In genomic region chr5:119270121-119270565, GRCh38 we compare ENCODE assay signal across 9 cellular contexts.
DNase-seq lines count a peak whose midpoint lies in the region; ATAC-seq, FAIRE-seq and TF ChIP-seq lines count a peak whose summit lies in the region.
"Had no signal": no experiment of that assay in that cellular context is flagged by ENCODE, and none has a peak within 500 bp of the region (broad histone marks: within the 10 kb centered on the region; RNA-seq: fewer than 3 reads in every experiment).

No MANE protein-coding gene starts in this region.

- H3K79me2 ChIP-seq in keratinocyte (ENCODE audit: control insufficient read depth, insufficient read depth, low read length) = peaks cover 9% of the 10 kb centered on the region

- peak overlapping the region; percentile 91 for H3K4me3 Mint-ChIP-seq in activated naive CD4-positive, alpha-beta T cell treated with anti-CD3 and anti-CD28 coated beads for 36 hours
- H3K4me3 Mint-ChIP-seq in T-helper 17 cell (peak overlapping the region; percentile 99), type B pancreatic cell (peak overlapping the region; percentile 97)

- no peaks in the 10 kb centered on the region for H3K36me3 ChIP-seq in keratinocyte (ENCODE audit: control insufficient read depth in 2 of 2, extremely low read depth in 1 of 2, insufficient read depth in 2 of 2, low read length in 2 of 2)

- TF ChIP-seq CTCF in keratinocyte (optimal IDR thresholded peaks at IDR 0.05 in 1 of 3, IDR thresholded peaks at IDR 0.05 in 1 of 3, conservative IDR thresholded peaks at IDR 0.05 in 1 of 3; ENCODE audit: extremely low read depth in 1 of 3, insufficient read depth in 2 of 3, low read length in 3 of 3) = no peak
- no peak for TF ChIP-seq CTCF in type B pancreatic cell (conservative IDR thresholded peaks at IDR 0.05)
- TF ChIP-seq CTCF in RWPE1 (conservative IDR thresholded peaks at IDR 0.05; ENCODE audit: low read depth) = no peak

- H3K27me3 Mint-ChIP-seq in activated naive CD4-positive, alpha-beta T cell treated with anti-CD3 and anti-CD28 coated beads for 36 hours (ENCODE audit: low read depth) = no peaks in the 10 kb centered on the region
- no peaks in the 10 kb centered on the region for H3K27me3 Mint-ChIP-seq in T-helper 17 cell
- H3K27me3 Mint-ChIP-seq in type B pancreatic cell = peaks cover 8% of the 10 kb centered on the region

- H3K27ac ChIP-seq in keratinocyte (ENCODE audit: control insufficient read depth, insufficient read depth, low read length) (no peak overlapping the region), RWPE1 (no peak overlapping the region)

- no peaks in the 10 kb centered on the region for H3K27me3 ChIP-seq in keratinocyte (ENCODE audit: control insufficient read depth, extremely low read depth, insufficient read depth, low read length)

- H2AFZ ChIP-seq in keratinocyte (ENCODE audit: control insufficient read depth, low read length) = no peak overlapping the region

- peak overlapping the region; percentile 96 for H3K4me2 ChIP-seq in keratinocyte (ENCODE audit: control insufficient read depth, extremely low read depth, insufficient read depth, low read depth, low read length)

- peak; percentile 36 for FAIRE-seq in keratinocyte (lab: Jason Lieb, UNC)

- DNase-seq in activated naive CD4-positive, alpha-beta T cell treated with anti-CD3 and anti-CD28 coated beads for 36 hours = no peak
- DNase-seq in activated naive CD4-positive, alpha-beta T cell treated with Interleukin-2 at 50 U/mL for 16 hours = no peak
- DNase-seq in T-helper 17 cell (no peak), keratinocyte (ENCODE audit: low read depth, low spot score) (no peak), type B pancreatic cell (ENCODE audit: extremely low spot score, unreplicated experiment) (no peak), RWPE1 (ENCODE audit: low spot score) (no peak)
- DNase-seq: anterior cingulate cortex had no signal

- peaks cover 27% of the 10 kb centered on the region for H3K36me3 Mint-ChIP-seq in activated naive CD4-positive, alpha-beta T cell treated with anti-CD3 and anti-CD28 coated beads for 36 hours (ENCODE audit: low read depth)
- H3K36me3 Mint-ChIP-seq in T-helper 17 cell (ENCODE audit: low read depth) (peaks cover 9% of the 10 kb centered on the region), type B pancreatic cell (no peaks in the 10 kb centered on the region)

- peaks cover 2% of the 10 kb centered on the region for H4K20me1 ChIP-seq in keratinocyte (ENCODE audit: control insufficient read depth, extremely low read depth, insufficient read depth, low read length)

- POLR2A ChIA-PET in RWPE1 (lab: Yijun Ruan, JAX; ENCODE audit: low non-redundant PET) = interaction anchor here (0.6 kb wide), 1 partner anchor 64 kb away, joined by 4 read pairs; no protein-coding TSS in a partner anchor

- H3K4me3 ChIP-seq in keratinocyte (ENCODE audit: control insufficient read depth in 2 of 3, extremely low read depth in 1 of 3, insufficient read depth in 2 of 3, low read depth in 1 of 3, low read length in 3 of 3) = no peak overlapping the region

- CTCF ChIA-PET in activated naive CD4-positive, alpha-beta T cell treated with anti-CD3 and anti-CD28 coated beads for 36 hours (lab: Charles Lee) = interaction anchor here (1.2 to 3.9 kb wide), 7 partner anchors 20 to 282 kb away, joined by 3 to 19 read pairs (median 8); partner anchors contain the start of genes DTWD2 and TNFAIP8
- CTCF ChIA-PET in RWPE1 (lab: Yijun Ruan, JAX) = interaction anchor here (0.6 to 0.7 kb wide), 4 partner anchors 63 to 282 kb away, joined by 3 to 5 read pairs (median 4); partner anchors contain the start of gene DTWD2

- intact Hi-C loops in activated naive CD4-positive, alpha-beta T cell treated with anti-CD3 and anti-CD28 coated beads for 36 hours (cut with micrococcal nuclease) = no loop called here

- no peaks in the 10 kb centered on the region for H3K9me3 Mint-ChIP-seq in activated naive CD4-positive, alpha-beta T cell treated with anti-CD3 and anti-CD28 coated beads for 36 hours
- peaks cover 6% of the 10 kb centered on the region for H3K9me3 Mint-ChIP-seq in type B pancreatic cell

- dilution Hi-C loops in keratinocyte (cut with MboI; ENCODE audit: extremely low pct_ligation_motif_present, low sequenced_read_pairs) = no loop called here

- H3K9me1 ChIP-seq in keratinocyte (ENCODE audit: control insufficient read depth, extremely low read depth, insufficient read depth, low read length) = no peaks in the 10 kb centered on the region

- H3K4me1 ChIP-seq in keratinocyte (ENCODE audit: control insufficient read depth, extremely low read depth, insufficient read depth, low read length) = peaks cover 35% of the 10 kb centered on the region

- no peak for ATAC-seq in T-helper 17 cell
- ATAC-seq in HG02870 (IDR thresholded peaks at IDR 0.05; ENCODE audit: unreplicated experiment) = no peak
- ATAC-seq in activated CD4-positive, CD25-positive, alpha-beta regulatory T cell treated with anti-CD3 and anti-CD28 coated beads, Interleukin-2, amount 50 U/mL, for 24 hours = no peak

- H3K4me1 Mint-ChIP-seq in activated naive CD4-positive, alpha-beta T cell treated with anti-CD3 and anti-CD28 coated beads for 36 hours (ENCODE audit: low read depth) = peaks cover 71% of the 10 kb centered on the region
- H3K4me1 Mint-ChIP-seq in T-helper 17 cell (peaks cover 65% of the 10 kb centered on the region), type B pancreatic cell (ENCODE audit: unreplicated experiment) (peaks cover 30% of the 10 kb centered on the region)

- H3K9me3 ChIP-seq in T-helper 17 cell (ENCODE audit: control insufficient read depth, low read length, poor library complexity, severe bottlenecking) (no peaks in the 10 kb centered on the region), keratinocyte (ENCODE audit: control insufficient read depth, low read depth, low read length) (no peaks in the 10 kb centered on the region)

- no peak overlapping the region for H3K9ac ChIP-seq in keratinocyte (ENCODE audit: control insufficient read depth, extremely low read depth, insufficient read depth, low read length)

- H3K27ac Mint-ChIP-seq in activated naive CD4-positive, alpha-beta T cell treated with anti-CD3 and anti-CD28 coated beads for 36 hours = peak overlapping the region; percentile 97
- H3K27ac Mint-ChIP-seq in T-helper 17 cell = peak overlapping the region; percentile 91
- H3K27ac Mint-ChIP-seq in type B pancreatic cell = peak overlapping the region; percentile 49
